ENCODE assay signal across 17 cellular contexts in genomic region chr4:188714488-188714887, GRCh38.
"Had no signal": no experiment of that assay in that cellular context is flagged by ENCODE, and none has a peak within 500 bp of the region (broad histone marks: within the 10 kb centered on the region; RNA-seq: fewer than 3 reads in every experiment).

No MANE protein-coding gene starts in this region.

- H3K9me3 ChIP-seq: sigmoid colon, thyroid gland had no signal

- H2AFZ ChIP-seq: neural progenitor cell, parathyroid adenoma had no signal

- ATAC-seq: activated CD8-positive, alpha-beta T cell treated with anti-CD3 and anti-CD28 coated beads, Interleukin-2, amount 10 ng/mL, durations not matched to agents 7 days and 5 days; activated naive CD4-positive, alpha-beta T cell treated with anti-CD3 and anti-CD28 coated beads, Interleukin-2, amount 50 U/mL, for 72 hours; activated T-cell treated with anti-CD3 and anti-CD28 coated beads, Interleukin-2, amount 50 U/mL, for 72 hours; effector memory CD8-positive, alpha-beta T cell; stimulated activated memory B cell treated with anti-CD40 and anti-IgM and Interleukin-4, amounts not matched to agents 10 μg/mL and 1 μg/mL and 100 μg/mL, for 72 hours; WTC11 had no signal

- DNase-seq: activated CD4-positive, alpha-beta T cell treated with anti-CD3 and anti-CD28 coated beads for 48 hours; activated CD8-positive, alpha-beta memory T cell treated with anti-CD3 and anti-CD28 coated beads, Interleukin-2, amount 50 U/mL, for 4 hours; activated CD8-positive, alpha-beta T cell treated with anti-CD3 and anti-CD28 coated beads, Interleukin-2, amount 10 ng/mL, durations not matched to agents 7 days and 5 days; activated gamma-delta T cell; activated T-cell treated with anti-CD3 and anti-CD28 coated beads, Interleukin-2, amount 50 U/mL, for 72 hours; cerebellar nuclear complex; effector memory CD8-positive, alpha-beta T cell; islet precursor cell; naive B cell; sigmoid colon; stimulated activated CD4-positive, alpha-beta T cell treated with anti-CD3 and anti-CD28 coated beads, Interleukin-12 subunit alpha, Interleukin-12 subunit beta, amount 100 ng/mL, for 4 hours; thyroid gland had no signal

- H3K9ac ChIP-seq: neural progenitor cell, parathyroid adenoma had no signal

- H3K4me2 ChIP-seq: neural progenitor cell had no signal

- H3K27ac ChIP-seq: neural progenitor cell, parathyroid adenoma, sigmoid colon, thyroid gland had no signal

- H3K27me3 ChIP-seq: neural progenitor cell, sigmoid colon, thyroid gland had no signal

- H3K36me3 ChIP-seq: neural progenitor cell, sigmoid colon, thyroid gland had no signal

- H3K4me1 ChIP-seq: neural progenitor cell, parathyroid adenoma, sigmoid colon, thyroid gland had no signal

- H3K4me3 ChIP-seq: neural progenitor cell, sigmoid colon, thyroid gland had no signal

- H3K79me2 ChIP-seq: parathyroid adenoma had no signal
